ENCODE assay signal across 8 cellular contexts in the genomic region with DNA sequence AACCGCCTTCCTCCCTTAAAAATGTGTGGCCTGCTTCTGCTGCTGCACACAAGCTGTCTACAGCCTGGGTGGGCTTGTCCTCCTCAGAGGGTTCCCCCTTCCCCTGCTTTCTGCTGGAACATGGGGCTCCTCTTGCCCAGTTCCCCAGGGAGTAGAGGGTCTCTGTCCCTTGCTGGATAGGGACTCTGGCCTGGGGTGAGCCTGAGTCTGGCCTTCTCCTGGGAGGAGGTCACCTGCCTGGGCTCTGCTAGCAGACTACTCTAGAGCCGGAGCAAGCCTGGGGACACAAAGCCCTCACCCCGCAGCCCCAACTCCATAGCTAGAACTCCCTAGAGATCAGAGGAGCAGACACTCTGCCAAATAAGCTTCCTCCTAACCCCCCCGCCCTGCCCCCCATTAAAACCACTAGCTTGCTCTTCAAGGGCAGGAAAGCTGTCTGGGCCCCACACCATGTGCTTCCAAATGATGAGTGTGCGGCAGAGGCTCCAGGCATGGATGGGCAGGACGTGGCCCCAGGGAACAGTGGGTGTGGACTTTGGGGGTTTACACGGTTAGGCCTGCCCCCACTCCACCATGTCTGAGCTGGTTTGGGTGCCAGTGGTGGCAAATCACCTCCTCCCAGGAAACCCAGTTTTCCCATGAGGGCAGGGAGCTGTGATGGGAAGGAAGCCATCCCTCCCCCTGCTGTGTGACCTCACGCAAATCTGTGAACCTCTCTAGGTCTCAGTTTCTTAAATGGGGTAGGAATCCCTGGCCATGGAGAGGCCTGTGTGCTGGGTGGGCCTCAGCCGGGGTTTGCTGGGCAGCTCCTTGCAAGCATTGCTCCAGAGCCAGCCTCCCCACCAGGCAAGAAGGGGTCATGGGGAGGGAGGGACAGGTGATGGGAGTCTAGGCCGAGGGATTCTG. TPM values are rescaled to one million over a fixed set of nuclear protein-coding genes. Genes with fewer than 3 reads are reported as not detected.
DNase-seq lines count a peak whose midpoint lies in the region; ATAC-seq and TF ChIP-seq lines count a peak whose summit lies in the region.

No MANE protein-coding gene starts in this region.

- H3K9me3 Mint-ChIP-seq in effector memory CD8-positive, alpha-beta T cell = no peaks in the 10 kb centered on the region
- H3K9me3 Mint-ChIP-seq in stimulated activated naive CD8-positive, alpha-beta T cell treated with anti-CD3 and anti-CD28 coated beads, Interleukin-15, amount 100 ng/mL, for 72 hours = no peaks in the 10 kb centered on the region

- H3K27me3 Mint-ChIP-seq in effector memory CD8-positive, alpha-beta T cell = no peaks in the 10 kb centered on the region
- H3K27me3 Mint-ChIP-seq in stimulated activated naive CD8-positive, alpha-beta T cell treated with anti-CD3 and anti-CD28 coated beads, Interleukin-15, amount 100 ng/mL, for 72 hours = no peaks in the 10 kb centered on the region

- in situ Hi-C loops in GM13977 (cut with MboI; ENCODE audit: low pct_unique_long_range_greater_than_20kb, low sequenced_read_pairs, unreplicated experiment) = no loop called here

- peak; percentile 10 for ATAC-seq in effector memory CD8-positive, alpha-beta T cell (replicated peaks)
- no peak for ATAC-seq in stimulated activated naive CD8-positive, alpha-beta T cell treated with anti-CD3 and anti-CD28 coated beads, Interleukin-15, amount 100 ng/mL, for 72 hours

- H3K36me3 Mint-ChIP-seq in effector memory CD8-positive, alpha-beta T cell (ENCODE audit: insufficient read depth) = peaks cover 100% of the 10 kb centered on the region

- H3K4me3 Mint-ChIP-seq in effector memory CD8-positive, alpha-beta T cell = peak overlapping the region; percentile 81 to 86
- peak overlapping the region; percentile 80 to 88 for H3K4me3 Mint-ChIP-seq in stimulated activated naive CD8-positive, alpha-beta T cell treated with anti-CD3 and anti-CD28 coated beads, Interleukin-15, amount 100 ng/mL, for 72 hours

- DNase-seq in activated CD8-positive, alpha-beta memory T cell treated with anti-CD3 and anti-CD28 coated beads for 24 hours = peak; percentile 74
- DNase-seq in activated CD8-positive, alpha-beta memory T cell treated with anti-CD3 and anti-CD28 coated beads, Interleukin-2, amount 50 U/mL, for 4 hours = no peak
- DNase-seq in RPMI7951 (ENCODE audit: low read depth) (peak; percentile 99), GM13977 (ENCODE audit: low spot score) (no peak), GM20000 (ENCODE audit: low spot score) (no peak), anterior cingulate cortex (lab: John Stamatoyannopoulos, UW) (no peak)
- no peak for DNase-seq in effector memory CD8-positive, alpha-beta T cell
- DNase-seq in stimulated activated naive CD8-positive, alpha-beta T cell treated with anti-CD3 and anti-CD28 coated beads, Interleukin-15, amount 100 ng/mL, for 72 hours = no peak

- TF ChIP-seq CTCF in GM13977 (IDR thresholded peaks at IDR 0.05; ENCODE audit: extremely low read depth, insufficient read depth, missing control alignments) (no peak), GM20000 (IDR thresholded peaks at IDR 0.05; ENCODE audit: extremely low read depth, missing control alignments) (no peak)

- peak overlapping the region; percentile 95 to 99 for H3K27ac Mint-ChIP-seq in effector memory CD8-positive, alpha-beta T cell
- H3K27ac Mint-ChIP-seq in stimulated activated naive CD8-positive, alpha-beta T cell treated with anti-CD3 and anti-CD28 coated beads, Interleukin-15, amount 100 ng/mL, for 72 hours = peak overlapping the region; percentile 93 to 95

- peaks cover 87 to 92% of the 10 kb centered on the region in 2 donors for H3K4me1 Mint-ChIP-seq in effector memory CD8-positive, alpha-beta T cell (ENCODE audit: low read depth in 2 of 2)
- peaks cover 100% of the 10 kb centered on the region for H3K4me1 Mint-ChIP-seq in stimulated activated naive CD8-positive, alpha-beta T cell treated with anti-CD3 and anti-CD28 coated beads, Interleukin-15, amount 100 ng/mL, for 72 hours

RNA-seq across cellular contexts. Expression of gene TCF7, which starts 10.1 kb away (rescaled TPM):
- 9.1 and 12.3 TPM in 2 replicates for total RNA-seq in RPMI7951 (2014; rRNA removed; shearing (Covaris generic))

RNA-seq across cellular contexts. Expression of gene SKP1, which starts 52.2 kb away (rescaled TPM):
- total RNA-seq in RPMI7951 (2014; rRNA removed; shearing (Covaris generic)) = 357 and 366 TPM in 2 replicates

Comparison
In these comparisons a context has a peak if more than half of its experiments do, and no peak if none do; other contexts are left out.
1. DNase-seq: peak in activated CD8-positive, alpha-beta memory T cell treated with anti-CD3 and anti-CD28 coated beads for 24 hours (single experiment) and RPMI7951 (single experiment); none in activated CD8-positive, alpha-beta memory T cell treated with anti-CD3 and anti-CD28 coated beads, Interleukin-2, amount 50 U/mL, for 4 hours (single experiment), effector memory CD8-positive, alpha-beta T cell (0 of 3), stimulated activated naive CD8-positive, alpha-beta T cell treated with anti-CD3 and anti-CD28 coated beads, Interleukin-15, amount 100 ng/mL, for 72 hours (0 of 2), GM13977 (single experiment), GM20000 (single experiment) and anterior cingulate cortex (0 of 58).